Comparison of ENCODE assay signal across 16 cellular contexts in genomic region chr3:7788881-7789280, GRCh38.
DNase-seq lines count a peak whose midpoint lies in the region; ATAC-seq, FAIRE-seq and TF ChIP-seq lines count a peak whose summit lies in the region.
"Had no signal": no experiment of that assay in that cellular context is flagged by ENCODE, and none has a peak within 500 bp of the region (broad histone marks: within the 10 kb centered on the region; RNA-seq: fewer than 3 reads in every experiment).

No MANE protein-coding gene starts in this region.

- intact Hi-C loops in endothelial cell of umbilical vein (cut with micrococcal nuclease), result loop anchor here (5.0 kb wide), 1 partner anchor 82 kb away; no protein-coding TSS in a partner anchor

- dilution Hi-C loops in endothelial cell of umbilical vein (cut with MboI; ENCODE audit: extremely low pct_ligation_motif_present, low sequenced_read_pairs), result no loop called here

- H3F3A ChIP-seq in Loucy (ENCODE audit: low read depth), result no peaks in the 10 kb centered on the region

- H3K9me3 ChIP-seq in Loucy (ENCODE audit: insufficient read depth, low read depth, low read length) (no peaks in the 10 kb centered on the region; the same call in 1 of the 2 replicates), endothelial cell of umbilical vein (replicated peaks; ENCODE audit: control insufficient read depth, insufficient read depth, low read length) (no peaks in the 10 kb centered on the region)

- H4K20me1 ChIP-seq in Loucy (ENCODE audit: insufficient read depth, low read length, poor library complexity, severe bottlenecking) (no peaks in the 10 kb centered on the region), endothelial cell of umbilical vein (replicated peaks; ENCODE audit: control insufficient read depth, extremely low read depth, insufficient read depth, low read length) (no peaks in the 10 kb centered on the region)

- no peaks in the 10 kb centered on the region for H3K27me3 ChIP-seq in Loucy (ENCODE audit: insufficient read depth, low read length, poor library complexity, severe bottlenecking)
- H3K27me3 ChIP-seq in endothelial cell of umbilical vein (ENCODE audit: control insufficient read depth in 2 of 2, insufficient read depth in 2 of 2, low read length in 2 of 2), result no peaks in the 10 kb centered on the region

- no peaks in the 10 kb centered on the region for H3K79me2 ChIP-seq in Loucy (ENCODE audit: insufficient read depth, low read length)
- H3K79me2 ChIP-seq in endothelial cell of umbilical vein (ENCODE audit: control insufficient read depth, insufficient read depth, low read length), result no peaks in the 10 kb centered on the region

- peak; percentile 46 for FAIRE-seq in endothelial cell of umbilical vein (lab: Jason Lieb, UNC)
- FAIRE-seq in urothelium cell line (lab: Jason Lieb, UNC), result no peak
- FAIRE-seq: D721Med, HTR-8/SVneo had no signal

- no peak overlapping the region for H2AFZ ChIP-seq in Loucy (ENCODE audit: low read length)
- H2AFZ ChIP-seq in endothelial cell of umbilical vein (ENCODE audit: low read depth, low read length), result no peak overlapping the region

- POLR2A ChIA-PET in endothelial cell of umbilical vein (lab: Charles Lee), result no interaction called here

- CTCF ChIA-PET in endothelial cell of umbilical vein (lab: Charles Lee), result interaction anchor here (1.6 kb wide), 1 partner anchor 11 kb away, joined by 5 read pairs; no protein-coding TSS in a partner anchor

- DNase-seq in ELF-1 (ENCODE audit: low read depth, low spot score), result peak; percentile 6
- peak; percentile 15 for DNase-seq in endothelial cell of umbilical vein (ENCODE audit: low read depth, low spot score)
- peak; percentile 2 for DNase-seq in kidney glomerular epithelial cell (lab: John Stamatoyannopoulos, UW)
- DNase-seq in urothelium cell line (ENCODE audit: low spot score), result no peak
- DNase-seq in NCI-H1092 treated with DMSO at 0.1 percent for 48 hours (lab: John Stamatoyannopoulos, UW), result no peak
- DNase-seq in Ammon's horn (ENCODE audit: low spot score), result no peak
- DNase-seq: CD4-positive, alpha-beta T cell; HCEC 1CT; KBM-7; NCI-H187 treated with DMSO at 0.1 percent for 48 hours; NCI-H82; SHP77 treated with DMSO at 0.1 percent for 48 hours had no signal

- no peak for TF ChIP-seq POLR2A in endothelial cell of umbilical vein (IDR thresholded peaks at IDR 0.05; ENCODE audit: low read depth, low read length)

- H3K4me2 ChIP-seq in Loucy (ENCODE audit: low read depth, low read length, poor library complexity, severe bottlenecking) (peak overlapping the region; percentile 4), endothelial cell of umbilical vein (ENCODE audit: insufficient read depth, low read length) (no peak overlapping the region)

- no peak overlapping the region for H3K9ac ChIP-seq in Loucy (ENCODE audit: low read depth, low read length, poor library complexity, severe bottlenecking)
- no peak overlapping the region for H3K9ac ChIP-seq in endothelial cell of umbilical vein (replicated peaks; ENCODE audit: extremely low read depth, insufficient read depth, low read length)

- H3K4me3 ChIP-seq in Loucy (ENCODE audit: low read length, poor library complexity, severe bottlenecking) (no peak overlapping the region), endothelial cell of umbilical vein (replicated peaks in 1 of 3; ENCODE audit: insufficient read depth in 1 of 3, low read depth in 1 of 3, low read length in 3 of 3) (no peak overlapping the region)

- BruUV-seq in endothelial cell of umbilical vein (replicated peaks; lab: Mats Ljungman, UMichigan), result no TSS peak

- H3K27ac ChIP-seq in endothelial cell of umbilical vein (ENCODE audit: insufficient read depth, low read depth, low read length), result no peak overlapping the region

- H3K9me1 ChIP-seq in endothelial cell of umbilical vein (replicated peaks; ENCODE audit: control insufficient read depth, extremely low read depth, insufficient read depth, low read length), result no peaks in the 10 kb centered on the region

- H3K9me2 ChIP-seq in Loucy (replicated peaks; ENCODE audit: low read depth, low read length), result no peaks in the 10 kb centered on the region

- TF ChIP-seq CTCF in Loucy (conservative IDR thresholded peaks at IDR 0.05; ENCODE audit: low read length), result no peak
- no peak for TF ChIP-seq CTCF in endothelial cell of umbilical vein (IDR thresholded peaks at IDR 0.05; ENCODE audit: extremely low read depth in 1 of 2, insufficient read depth in 1 of 2, low read depth in 1 of 2, low read length in 2 of 2)

- ATAC-seq in GM18519 (IDR thresholded peaks at IDR 0.05; ENCODE audit: low FRiP score, unreplicated experiment), result no peak

- no peaks in the 10 kb centered on the region for H3K4me1 ChIP-seq in Loucy (ENCODE audit: insufficient read depth, low read length, poor library complexity, severe bottlenecking)
- H3K4me1 ChIP-seq in endothelial cell of umbilical vein (ENCODE audit: control insufficient read depth, extremely low read depth, insufficient read depth, low read length), result peaks cover 9% of the 10 kb centered on the region

- no peaks in the 10 kb centered on the region for H3K36me3 ChIP-seq in Loucy (ENCODE audit: insufficient read depth, low read length)
- H3K36me3 ChIP-seq in endothelial cell of umbilical vein (ENCODE audit: control insufficient read depth in 2 of 2, extremely low read depth in 1 of 2, insufficient read depth in 2 of 2, low read length in 2 of 2), result no peaks in the 10 kb centered on the region

TF ChIP-seq in endothelial cell of umbilical vein, 7 proteins besides CTCF, POLR2A, EP300 and RAD21:
- TF ChIP-seq JUN (IDR thresholded peaks at IDR 0.05; ENCODE audit: borderline replicate concordance, insufficient read depth, insufficient read length, low read depth), result no peak
- no peak for TF ChIP-seq FOS (IDR thresholded peaks at IDR 0.05; ENCODE audit: borderline replicate concordance, insufficient read depth, low read length)
- TF ChIP-seq GATA2 (IDR thresholded peaks at IDR 0.05; ENCODE audit: insufficient read depth, insufficient read length, low read depth, low read length), result peak; percentile 31
- no peak for TF ChIP-seq MYC (IDR thresholded peaks at IDR 0.05; ENCODE audit: low read depth, low read length)
- TF ChIP-seq, protein P1, sequence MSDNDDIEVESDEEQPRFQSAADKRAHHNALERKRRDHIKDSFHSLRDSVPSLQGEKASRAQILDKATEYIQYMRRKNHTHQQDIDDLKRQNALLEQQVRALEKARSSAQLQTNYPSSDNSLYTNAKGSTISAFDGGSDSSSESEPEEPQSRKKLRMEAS (IDR thresholded peaks at IDR 0.05; ENCODE audit: insufficient read depth, insufficient read length), result no peak

Comparison
In these comparisons a context has a peak if more than half of its experiments do, and no peak if none do; other contexts are left out.
1. DNase-seq: peak in ELF-1 (single experiment), endothelial cell of umbilical vein (single experiment) and kidney glomerular epithelial cell (single experiment); none in urothelium cell line (single experiment), NCI-H1092 treated with DMSO at 0.1 percent for 48 hours (single experiment) and Ammon's horn (single experiment).